ENCODE assay signal across 15 cellular contexts in genomic region chr10:29733323-29733722, GRCh38.
DNase-seq lines count a peak whose midpoint lies in the region; ATAC-seq, FAIRE-seq and TF ChIP-seq lines count a peak whose summit lies in the region.
"Had no signal": no experiment of that assay in that cellular context is flagged by ENCODE, and none has a peak within 500 bp of the region (broad histone marks: within the 10 kb centered on the region; RNA-seq: fewer than 3 reads in every experiment).

No MANE protein-coding gene starts in this region.

- TF ChIP-seq CTCF in Loucy (conservative IDR thresholded peaks at IDR 0.05; ENCODE audit: low read length) (no peak), fibroblast of the aortic adventitia (IDR thresholded peaks at IDR 0.05; ENCODE audit: insufficient read depth, low read length) (no peak), adrenal gland (IDR thresholded peaks at IDR 0.05) (no peak)

- no CpG with 5 or more reads among the region's 6 CpGs for WGBS in trophoblast cell (ENCODE audit: extremely low coverage, insufficient coverage, insufficient read length)
- 70 to 91% (median 77%) methylated on average over 6 of the region's 6 CpGs for WGBS in adrenal gland, 4 donors

- peaks cover 26% of the 10 kb centered on the region for H3K27me3 ChIP-seq in BLaER1
- no peaks in the 10 kb centered on the region for H3K27me3 ChIP-seq in Loucy (ENCODE audit: insufficient read depth, low read length, poor library complexity, severe bottlenecking)
- H3K27me3 ChIP-seq in trophoblast cell (ENCODE audit: insufficient read depth, low read length), result no peaks in the 10 kb centered on the region
- no peaks in the 10 kb centered on the region for H3K27me3 ChIP-seq in adrenal gland

- no peak overlapping the region for H3K14ac ChIP-seq in trophoblast cell (ENCODE audit: low read length)

- H4K20me1 ChIP-seq in BLaER1 (peaks cover 29% of the 10 kb centered on the region), Loucy (ENCODE audit: insufficient read depth, low read length, poor library complexity, severe bottlenecking) (no peaks in the 10 kb centered on the region)

- peak overlapping the region; percentile 78 for H3K4ac ChIP-seq in trophoblast cell (ENCODE audit: low read depth, low read length)

- H3K79me2 ChIP-seq in Loucy (ENCODE audit: insufficient read depth, low read length), result peaks cover 29% of the 10 kb centered on the region
- H3K79me2 ChIP-seq in trophoblast cell (ENCODE audit: control insufficient read depth, insufficient read depth, low read length, poor library complexity), result peaks cover 27% of the 10 kb centered on the region

- H3K79me1 ChIP-seq in trophoblast cell (ENCODE audit: low read length), result peaks cover 19% of the 10 kb centered on the region

- H3K4me1 ChIP-seq in BLaER1 (peaks cover 42% of the 10 kb centered on the region), Loucy (ENCODE audit: insufficient read depth, low read length, poor library complexity, severe bottlenecking) (peaks cover 42% of the 10 kb centered on the region), trophoblast cell (ENCODE audit: control insufficient read depth in 1 of 2, insufficient read depth in 2 of 2, low read length in 2 of 2) (peaks cover 12 to 13% of the 10 kb centered on the region in 2 experiments), adrenal gland (replicated peaks in 1 of 2) (peaks cover 4 to 19% of the 10 kb centered on the region in 2 donors)

- no peak overlapping the region for H3K23ac ChIP-seq in trophoblast cell (ENCODE audit: low read length)

- TF ChIP-seq POLR2A in adrenal gland (IDR thresholded peaks at IDR 0.05), result no peak

- no peak overlapping the region for H2AK5ac ChIP-seq in trophoblast cell (ENCODE audit: low read length)

- 0 out of 2 replicates have a peak, but pooled peaks cover 7% of the 10 kb centered on the region for H3K9me3 ChIP-seq in BLaER1
- H3K9me3 ChIP-seq in Loucy (ENCODE audit: insufficient read depth, low read depth, low read length), result no peaks in the 10 kb centered on the region
- H3K9me3 ChIP-seq in trophoblast cell (ENCODE audit: insufficient read depth, low read depth, low read length), result no peaks in the 10 kb centered on the region
- no peaks in the 10 kb centered on the region for H3K9me3 ChIP-seq in adrenal gland (replicated peaks in 1 of 3)

- H4K91ac ChIP-seq in trophoblast cell (ENCODE audit: low read depth, low read length), result no peak overlapping the region

- no peak overlapping the region for H2BK12ac ChIP-seq in trophoblast cell (ENCODE audit: low read length)

- no peak for DNase-seq in fibroblast of the aortic adventitia (ENCODE audit: low read depth)
- DNase-seq in trophoblast cell, result no peak
- no peak for DNase-seq in adrenal gland
- no peak for DNase-seq in SHP77 (lab: John Stamatoyannopoulos, UW)
- DNase-seq in urothelium cell line (ENCODE audit: low spot score), result no peak
- DNase-seq: activated CD4-positive, alpha-beta T cell treated with anti-CD3 and anti-CD28 coated beads for 4 hours; activated T-cell treated with anti-CD3 and anti-CD28 coated beads, Interleukin-2, amount 50 U/mL, for 4 hours; kidney; NCI-H1048; NCI-H2227 treated with DMSO at 0.1 percent for 48 hours; T-helper 1 cell had no signal

- H3K18ac ChIP-seq in trophoblast cell (ENCODE audit: low read length), result no peak overlapping the region

- no peak overlapping the region for H3K4me3 ChIP-seq in BLaER1
- H3K4me3 ChIP-seq in Loucy (ENCODE audit: low read length, poor library complexity, severe bottlenecking), result peak overlapping the region; percentile 88
- H3K4me3 ChIP-seq in fibroblast of the aortic adventitia (ENCODE audit: low read depth, low read length), result peak overlapping the region; percentile 85
- H3K4me3 ChIP-seq in trophoblast cell (ENCODE audit: low read depth, low read length), result no peak overlapping the region
- no peak overlapping the region for H3K4me3 ChIP-seq in adrenal gland

- no peak overlapping the region for H4K8ac ChIP-seq in trophoblast cell (ENCODE audit: low read depth, low read length)

- no peaks in the 10 kb centered on the region for H3K9me2 ChIP-seq in Loucy (replicated peaks; ENCODE audit: low read depth, low read length)

- no peak overlapping the region for H2BK5ac ChIP-seq in trophoblast cell (ENCODE audit: low read depth, low read length, poor library complexity)

- H3K4me2 ChIP-seq in BLaER1, result 0 out of 2 replicates have a peak overlapping the region, but pooled peaks have one; percentile 99
- H3K4me2 ChIP-seq in Loucy (ENCODE audit: low read depth, low read length, poor library complexity, severe bottlenecking), result peak overlapping the region; percentile 87
- H3K4me2 ChIP-seq in trophoblast cell (ENCODE audit: low read length), result no peak overlapping the region

- intact Hi-C loops in adrenal gland (cut with DNase I), result loop anchor here (10.0 kb wide), 2 partner anchors 89 to 131 kb away; no protein-coding TSS in a partner anchor

- no peak overlapping the region for H4K12ac ChIP-seq in trophoblast cell (ENCODE audit: low read depth, low read length)

- H3K9ac ChIP-seq in BLaER1 (no peak overlapping the region), Loucy (ENCODE audit: low read depth, low read length, poor library complexity, severe bottlenecking) (no peak overlapping the region), trophoblast cell (ENCODE audit: low read length) (no peak overlapping the region)

- ATAC-seq in HG03108 (IDR thresholded peaks at IDR 0.05; ENCODE audit: unreplicated experiment), result no peak
- ATAC-seq: activated T-cell treated with anti-CD3 and anti-CD28 coated beads, Interleukin-2, amount 50 U/mL, for 4 hours had no signal

- no peak for FAIRE-seq in urothelium cell line (lab: Jason Lieb, UNC)
- FAIRE-seq: GM12891, kidney had no signal

- no peaks in the 10 kb centered on the region; the same call in 1 of the 2 replicates for H3F3A ChIP-seq in Loucy (ENCODE audit: low read depth)

- H2BK120ac ChIP-seq in trophoblast cell (ENCODE audit: insufficient read depth, low read length, poor library complexity), result no peak overlapping the region

- H2AFZ ChIP-seq in Loucy (ENCODE audit: low read length) (no peak overlapping the region), trophoblast cell (ENCODE audit: insufficient read depth, low read length, poor library complexity) (no peak overlapping the region)

- no peak overlapping the region for H3K27ac ChIP-seq in BLaER1
- no peak overlapping the region for H3K27ac ChIP-seq in trophoblast cell (ENCODE audit: low read depth, low read length)
- no peak overlapping the region for H3K27ac ChIP-seq in adrenal gland

- H3K36me3 ChIP-seq in BLaER1 (peaks cover 8% of the 10 kb centered on the region; the same call in 1 of the 2 replicates), Loucy (ENCODE audit: insufficient read depth, low read length) (no peaks in the 10 kb centered on the region), trophoblast cell (ENCODE audit: control insufficient read depth in 1 of 2, insufficient read depth in 2 of 2, low read length in 2 of 2) (no peaks in the 10 kb centered on the region), adrenal gland (replicated peaks in 1 of 2) (no peaks in the 10 kb centered on the region)

Comparison
In these comparisons a context has a peak if more than half of its experiments do, and no peak if none do; other contexts are left out.
1. H3K4me3 ChIP-seq: peak in Loucy (single experiment) and fibroblast of the aortic adventitia (single experiment); none in BLaER1 (single experiment), trophoblast cell (single experiment) and adrenal gland (0 of 4).